In the genomic region with DNA sequence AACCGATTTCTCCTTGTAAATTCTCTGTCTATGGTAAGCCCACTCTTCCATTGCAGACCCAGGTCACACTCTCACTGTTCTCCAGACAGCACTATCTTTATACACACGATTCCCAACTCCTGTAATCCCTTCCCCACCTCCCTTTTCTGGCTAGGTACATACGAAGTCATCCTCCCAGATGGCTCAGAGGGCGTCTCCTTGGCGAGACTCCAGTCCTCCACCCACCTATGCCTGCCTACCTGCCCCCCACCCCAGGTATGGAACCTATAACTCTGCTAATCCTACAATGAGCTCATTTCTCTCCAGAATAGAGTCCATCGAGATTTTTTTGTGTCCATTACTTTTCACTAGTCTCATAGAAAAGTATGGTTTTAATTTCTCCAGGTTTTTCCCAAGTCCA, we compare ENCODE assay signal across 16 cellular contexts. TPM values are rescaled to one million over a fixed set of nuclear protein-coding genes. Genes with fewer than 3 reads are reported as not detected.
"Had no signal": no experiment of that assay in that cellular context is flagged by ENCODE, and none has a peak within 500 bp of the region (broad histone marks: within the 10 kb centered on the region; RNA-seq: fewer than 3 reads in every experiment).

No MANE protein-coding gene starts in this region.

- H3K4me3 ChIP-seq: heart right ventricle, left lung, ovary, testis, upper lobe of right lung had no signal

- H3K9me3 Mint-ChIP-seq: activated naive CD4-positive, alpha-beta T cell treated with anti-CD3 and anti-CD28 coated beads, Interleukin-2, amount 10 ng/mL, durations not matched to agents 7 days and 5 days; activated T-cell treated with anti-CD3 and anti-CD28 coated beads, Interleukin-2, amount 50 U/mL, for 72 hours; stimulated activated naive CD8-positive, alpha-beta T cell treated with anti-CD3 and anti-CD28 coated beads, Interleukin-15, amount 100 ng/mL, for 72 hours; T-helper 2 cell treated with Interferon-gamma antibody and Interleukin-4, amounts not matched to agents 5 μg/mL and 100 μg/mL, for 36 hours had no signal

- H3K27ac Mint-ChIP-seq: activated naive CD4-positive, alpha-beta T cell treated with anti-CD3 and anti-CD28 coated beads, Interleukin-2, amount 10 ng/mL, durations not matched to agents 7 days and 5 days; T-helper 2 cell treated with Interferon-gamma antibody and Interleukin-4, amounts not matched to agents 5 μg/mL and 100 μg/mL, for 36 hours had no signal

- H3K27me3 Mint-ChIP-seq: activated naive CD4-positive, alpha-beta T cell treated with anti-CD3 and anti-CD28 coated beads, Interleukin-2, amount 10 ng/mL, durations not matched to agents 7 days and 5 days; stimulated activated naive CD8-positive, alpha-beta T cell treated with anti-CD3 and anti-CD28 coated beads, Interleukin-15, amount 100 ng/mL, for 72 hours had no signal

- H3K4me3 Mint-ChIP-seq: activated naive CD4-positive, alpha-beta T cell treated with anti-CD3 and anti-CD28 coated beads, Interleukin-2, amount 10 ng/mL, durations not matched to agents 7 days and 5 days; neural crest cell; stimulated activated naive CD8-positive, alpha-beta T cell treated with anti-CD3 and anti-CD28 coated beads, Interleukin-15, amount 100 ng/mL, for 72 hours; T-helper 2 cell treated with Interferon-gamma antibody and Interleukin-4, amounts not matched to agents 5 μg/mL and 100 μg/mL, for 36 hours had no signal

- ATAC-seq: activated CD4-positive, CD25-positive, alpha-beta regulatory T cell treated with anti-CD3 and anti-CD28 coated beads, Interleukin-2, amount 50 U/mL, for 24 hours; activated T-cell treated with anti-CD3 and anti-CD28 coated beads, Interleukin-2, amount 50 U/mL, for 72 hours; heart right ventricle; left lung; stimulated activated naive CD8-positive, alpha-beta T cell treated with anti-CD3 and anti-CD28 coated beads, Interleukin-15, amount 100 ng/mL, for 72 hours; upper lobe of right lung had no signal

- H3K36me3 ChIP-seq: heart right ventricle, left lung, ovary, upper lobe of right lung had no signal

- H3K4me1 ChIP-seq: heart right ventricle, left lung, testis, upper lobe of right lung had no signal

- DNase-seq: activated CD4-positive, alpha-beta T cell treated with anti-CD3 and anti-CD28 coated beads, Interleukin-2, amount 50 U/mL, for 4 hours; activated naive CD4-positive, alpha-beta T cell treated with anti-CD3 and anti-CD28 coated beads, Interleukin-2, amount 10 ng/mL, durations not matched to agents 7 days and 5 days; activated T-cell treated with anti-CD3 and anti-CD28 coated beads, Interleukin-2, amount 50 U/mL, for 72 hours; heart right ventricle; left lung; ovary; stimulated activated CD4-positive, alpha-beta T cell treated with anti-CD3 and anti-CD28 coated beads, Interleukin-2, amount 100 ng/mL, for 48 hours; stimulated activated CD8-positive, alpha-beta memory T cell treated with anti-CD3 and anti-CD28 coated beads, Interleukin-4, amount 100 ng/mL, for 48 hours; stimulated activated naive CD8-positive, alpha-beta T cell treated with anti-CD3 and anti-CD28 coated beads, Interleukin-15, amount 100 ng/mL, for 72 hours; testis; upper lobe of right lung had no signal

- FAIRE-seq: frontal cortex, keratinocyte had no signal

- H3K9me3 ChIP-seq: left lung, ovary, testis, upper lobe of right lung had no signal

- H3K27me3 ChIP-seq: left lung, ovary, testis had no signal

- H3K27ac ChIP-seq: heart right ventricle, left lung, ovary, testis, upper lobe of right lung had no signal

RNA-seq across cellular contexts. Expression of a gene that starts 22.9 kb away (rescaled TPM):
- polyA plus RNA-seq: keratinocyte had no signal
